ENCODE assay signal across 24 cellular contexts in the genomic region with DNA sequence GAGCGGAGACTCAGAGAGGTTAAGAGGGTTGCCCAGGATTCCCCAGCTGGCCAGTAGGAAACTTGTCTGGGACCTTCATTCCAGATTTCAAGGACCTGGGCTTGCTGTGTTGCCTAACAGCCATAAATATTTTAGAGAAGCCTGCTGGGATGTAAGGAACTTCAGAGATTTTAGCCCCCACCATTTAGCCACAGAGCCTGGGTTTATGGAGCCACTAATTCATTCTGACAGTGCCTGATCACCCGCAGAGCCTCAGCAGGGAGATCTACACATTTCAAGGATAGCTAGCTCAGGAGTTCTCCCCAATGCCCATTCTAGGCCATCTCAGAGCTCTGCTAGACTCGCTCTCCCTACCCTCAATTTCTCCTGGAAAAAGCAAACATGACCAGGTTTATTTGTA. TPM values are rescaled to one million over a fixed set of nuclear protein-coding genes. Genes with fewer than 3 reads are reported as not detected.
DNase-seq lines count a peak whose midpoint lies in the region; FAIRE-seq and TF ChIP-seq lines count a peak whose summit lies in the region.
"Had no signal": no experiment of that assay in that cellular context is flagged by ENCODE, and none has a peak within 500 bp of the region (broad histone marks: within the 10 kb centered on the region; RNA-seq: fewer than 3 reads in every experiment).

No MANE protein-coding gene starts in this region.

- no peak for TF ChIP-seq POLR2A in GM12892 (IDR thresholded peaks at IDR 0.05; ENCODE audit: low read depth, low read length)

- no peak overlapping the region for H2AFZ ChIP-seq in hepatocyte
- peak overlapping the region; percentile 12 for H2AFZ ChIP-seq in neural progenitor cell (replicated peaks)

- H3K9me2 ChIP-seq in hepatocyte (replicated peaks; ENCODE audit: insufficient read depth): no peaks in the 10 kb centered on the region

- peak; percentile 51 for DNase-seq in A172 (ENCODE audit: low spot score)
- DNase-seq in NT2/D1 (ENCODE audit: low read depth, low spot score): peak; percentile 25
- no peak for DNase-seq in hepatocyte (ENCODE audit: low spot score)
- DNase-seq in neural progenitor cell (ENCODE audit: low spot score): peak; percentile 20
- no peak for DNase-seq in NCI-H128 (lab: John Stamatoyannopoulos, UW; ENCODE audit: unreplicated experiment)
- DNase-seq in GM12892 (ENCODE audit: insufficient read length): no peak
- no peak for DNase-seq in stimulated activated CD4-positive, alpha-beta T cell treated with anti-CD3 and anti-CD28 coated beads, Interleukin-1b, Interleukin-23, amount 100 ng/mL, for 48 hours
- DNase-seq in activated naive CD4-positive, alpha-beta T cell treated with Interleukin-2 at 50 U/mL for 16 hours: no peak
- DNase-seq: 8988T; activated effector memory CD4-positive, alpha-beta T cell treated with anti-CD3 and anti-CD28 coated beads, Interleukin-2, amount 50 U/mL, for 16 hours; EL; HFFc6; hippocampal formation; MG63; NCI-H1436 treated with DMSO at 0.1 percent for 48 hours; psoas muscle; stimulated activated CD4-positive, alpha-beta T cell treated with anti-CD3 and anti-CD28 coated beads, Interleukin-4, amount 100 ng/mL, for 4 hours; stomach had no signal

- H3K9me3 Mint-ChIP-seq in neural progenitor cell: no peaks in the 10 kb centered on the region
- H3K9me3 Mint-ChIP-seq: dendritic cell treated with granulocyte-macrophage colony-stimulating factor and Interleukin-4, amounts not matched to agents 40 ng/mL and 50 ng/mL, for 4 days; HFFc6; memory B cell; natural killer cell treated with Interleukin-12 subunit alpha and Interleukin-12 subunit beta and Interleukin-15 and Interleukin-18, amount 100 ng/mL, for 72 hours; type B pancreatic cell had no signal

- peaks cover 17% of the 10 kb centered on the region for H3F3A ChIP-seq in neural progenitor cell (ENCODE audit: low read depth)

- H3K36me3 ChIP-seq in NT2/D1 (ENCODE audit: insufficient read depth, insufficient read length, low read length) (no peaks in the 10 kb centered on the region), hepatocyte (replicated peaks; ENCODE audit: insufficient read depth, low read depth) (no peaks in the 10 kb centered on the region), neural progenitor cell (no peaks in the 10 kb centered on the region)
- H3K36me3 ChIP-seq: BLaER1 treated with 17β-estradiol and CSF1 and Interleukin-3, amounts not matched to agents 10 nM and 100 nM; MG63; stomach had no signal

- 69% methylated on average over 3 of the region's 3 CpGs for WGBS in hepatocyte (ENCODE audit: low lambda C conversion rate, missing lambda C conversion rate)

- H3K27me3 ChIP-seq in NT2/D1 (ENCODE audit: insufficient read depth, insufficient read length) (no peaks in the 10 kb centered on the region), hepatocyte (no peaks in the 10 kb centered on the region), neural progenitor cell (no peaks in the 10 kb centered on the region)
- H3K27me3 ChIP-seq: BLaER1 treated with 17β-estradiol and CSF1 and Interleukin-3, amounts not matched to agents 10 nM and 100 nM; MG63 had no signal

- no peaks in the 10 kb centered on the region for H4K20me1 ChIP-seq in hepatocyte (ENCODE audit: insufficient read depth, poor library complexity, severe bottlenecking)
- H4K20me1 ChIP-seq in neural progenitor cell (ENCODE audit: low read depth): no peaks in the 10 kb centered on the region
- H4K20me1 ChIP-seq: BLaER1 treated with 17β-estradiol and CSF1 and Interleukin-3, amounts not matched to agents 10 nM and 100 nM had no signal

- no peak for FAIRE-seq in GM12892 (lab: Jason Lieb, UNC)

- no peak overlapping the region for H3K4me3 Mint-ChIP-seq in neural progenitor cell
- H3K4me3 Mint-ChIP-seq: dendritic cell treated with granulocyte-macrophage colony-stimulating factor and Interleukin-4, amounts not matched to agents 40 ng/mL and 50 ng/mL, for 4 days; HFFc6; memory B cell; natural killer cell treated with Interleukin-12 subunit alpha and Interleukin-12 subunit beta and Interleukin-15 and Interleukin-18, amount 100 ng/mL, for 72 hours; type B pancreatic cell had no signal

- no peaks in the 10 kb centered on the region for H3K27me3 Mint-ChIP-seq in neural progenitor cell (ENCODE audit: insufficient read depth, low read depth)

- peaks cover 6% of the 10 kb centered on the region for H3K4me1 ChIP-seq in NT2/D1 (ENCODE audit: insufficient read depth, insufficient read length)
- peaks cover 5% of the 10 kb centered on the region for H3K4me1 ChIP-seq in hepatocyte (ENCODE audit: insufficient read depth)
- peaks cover 24% of the 10 kb centered on the region for H3K4me1 ChIP-seq in neural progenitor cell
- H3K4me1 ChIP-seq: psoas muscle had no signal

- H3K4me1 Mint-ChIP-seq in neural progenitor cell: peaks cover 21% of the 10 kb centered on the region

- H3K4me3 ChIP-seq in NT2/D1 (ENCODE audit: insufficient read length, low read depth): no peak overlapping the region
- no peak overlapping the region for H3K4me3 ChIP-seq in hepatocyte
- no peak overlapping the region for H3K4me3 ChIP-seq in neural progenitor cell
- H3K4me3 ChIP-seq: BLaER1 treated with 17β-estradiol and CSF1 and Interleukin-3, amounts not matched to agents 10 nM and 100 nM; MG63; psoas muscle; stomach had no signal

- H3K4me2 ChIP-seq in hepatocyte (peak overlapping the region; percentile 18), neural progenitor cell (peak overlapping the region; percentile 28)

- TF ChIP-seq CTCF in hepatocyte (IDR thresholded peaks at IDR 0.05; ENCODE audit: poor library complexity) (no peak), neural progenitor cell (IDR thresholded peaks at IDR 0.05) (no peak)

- peak overlapping the region; percentile 19 for H3K27ac Mint-ChIP-seq in neural progenitor cell
- H3K27ac Mint-ChIP-seq: dendritic cell treated with granulocyte-macrophage colony-stimulating factor and Interleukin-4, amounts not matched to agents 40 ng/mL and 50 ng/mL, for 4 days; HFFc6; memory B cell; natural killer cell treated with Interleukin-12 subunit alpha and Interleukin-12 subunit beta and Interleukin-15 and Interleukin-18, amount 100 ng/mL, for 72 hours; type B pancreatic cell had no signal

- H3K9me3 ChIP-seq in NT2/D1 (ENCODE audit: insufficient read depth, low read length) (no peaks in the 10 kb centered on the region), hepatocyte (ENCODE audit: low read depth) (no peaks in the 10 kb centered on the region), neural progenitor cell (ENCODE audit: low read depth) (no peaks in the 10 kb centered on the region)
- H3K9me3 ChIP-seq: BLaER1 treated with 17β-estradiol and CSF1 and Interleukin-3, amounts not matched to agents 10 nM and 100 nM; MG63; psoas muscle; stomach had no signal

- H3K27ac ChIP-seq in hepatocyte: peak overlapping the region; percentile 14
- H3K27ac ChIP-seq in neural progenitor cell: no peak overlapping the region
- H3K27ac ChIP-seq: BLaER1 treated with 17β-estradiol and CSF1 and Interleukin-3, amounts not matched to agents 10 nM and 100 nM; psoas muscle; stomach; VCaP had no signal

- H3K9ac ChIP-seq in NT2/D1 (ENCODE audit: insufficient read length, low read depth) (peak overlapping the region; percentile 51), neural progenitor cell (no peak overlapping the region)
- H3K9ac ChIP-seq: BLaER1 treated with 17β-estradiol and CSF1 and Interleukin-3, amounts not matched to agents 10 nM and 100 nM had no signal

- H3K36me3 Mint-ChIP-seq in neural progenitor cell: no peaks in the 10 kb centered on the region
- H3K36me3 Mint-ChIP-seq: memory B cell; natural killer cell treated with Interleukin-12 subunit alpha and Interleukin-12 subunit beta and Interleukin-15 and Interleukin-18, amount 100 ng/mL, for 72 hours; type B pancreatic cell had no signal

- H3K79me2 ChIP-seq in hepatocyte (no peaks in the 10 kb centered on the region), neural progenitor cell (ENCODE audit: low read depth) (no peaks in the 10 kb centered on the region)

RNA-seq across cellular contexts. Expression of gene TRUB1, which starts 56.5 kb away (rescaled TPM):
- 57.0 and 63.4 TPM in 2 replicates for total RNA-seq in A172 (2014; rRNA removed; shearing (Covaris generic))
- total RNA-seq in hepatocyte (28.0 and 29.0 TPM in 2 replicates), neural progenitor cell (ENCODE audit: low replicate concordance) (27.2 and 41.9 TPM in 2 replicates)
- 12.0 and 12.3 TPM in 2 replicates for polyA plus RNA-seq in hepatocyte
- 12.8 TPM for polyA plus RNA-seq in GM12892 (2012; ENCODE audit: missing spikeins)

RNA-seq across cellular contexts. Expression of gene FHIP2A, which starts 59.9 kb away (rescaled TPM):
- total RNA-seq in A172 (2014; rRNA removed; shearing (Covaris generic)): 20.7 and 23.9 TPM in 2 replicates
- total RNA-seq in hepatocyte (23.8 and 24.6 TPM in 2 replicates), neural progenitor cell (ENCODE audit: low replicate concordance) (24.1 and 28.2 TPM in 2 replicates)
- polyA plus RNA-seq in hepatocyte: 9.5 and 18.0 TPM in 2 replicates
- polyA plus RNA-seq in GM12892 (2012; ENCODE audit: missing spikeins): 15.8 TPM

Comparison
In these comparisons a context has a peak if more than half of its experiments do, and no peak if none do; other contexts are left out.
1. DNase-seq: peak in A172 (single experiment), NT2/D1 (single experiment) and neural progenitor cell (single experiment); none in hepatocyte (single experiment), NCI-H128 (single experiment), GM12892 (single experiment), stimulated activated CD4-positive, alpha-beta T cell treated with anti-CD3 and anti-CD28 coated beads, Interleukin-1b, Interleukin-23, amount 100 ng/mL, for 48 hours (single experiment) and activated naive CD4-positive, alpha-beta T cell treated with Interleukin-2 at 50 U/mL for 16 hours (single experiment).